In genomic region chr2:127407661-127408003, GRCh38 we compare ENCODE assay signal across 8 cellular contexts. TPM values are rescaled to one million over a fixed set of nuclear protein-coding genes. Genes with fewer than 3 reads are reported as not detected.
A peak's percentile ranks its signal among the peaks of the same experiment; 100 is the strongest.
DNase-seq lines count a peak whose midpoint lies in the region; ATAC-seq and TF ChIP-seq lines count a peak whose summit lies in the region.
"Had no signal": no experiment of that assay in that cellular context is flagged by ENCODE, and none has a peak within 500 bp of the region (broad histone marks: within the 10 kb centered on the region; RNA-seq: fewer than 3 reads in every experiment).

No MANE protein-coding gene starts in this region.

- H4K20me1 ChIP-seq in neural progenitor cell (ENCODE audit: low read depth), result no peaks in the 10 kb centered on the region

- H3K27me3 ChIP-seq in duodenal mucosa (ENCODE audit: control insufficient read depth in 1 of 2, insufficient read depth in 2 of 2, low read length in 2 of 2) (no peaks in the 10 kb centered on the region), neural progenitor cell (no peaks in the 10 kb centered on the region)

- ATAC-seq in GM21515 (IDR thresholded peaks at IDR 0.05; ENCODE audit: unreplicated experiment) (peak; percentile 14), GM21737 (IDR thresholded peaks at IDR 0.05; ENCODE audit: unreplicated experiment) (no peak)

- TF ChIP-seq CTCF in neural progenitor cell (IDR thresholded peaks at IDR 0.05) (no peak), GM10266 (IDR thresholded peaks at IDR 0.05; ENCODE audit: control insufficient read depth, insufficient read depth, low read depth, missing control alignments) (no peak)

- peak overlapping the region; percentile 63 to 91 (median 72) for H3K4me3 Mint-ChIP-seq in IgD-negative memory B cell
- peak overlapping the region; percentile 77 for H3K4me3 Mint-ChIP-seq in neural progenitor cell

- no peak overlapping the region for H3K9ac ChIP-seq in duodenal mucosa (ENCODE audit: low read depth in 1 of 2, low read length in 2 of 2)
- no peak overlapping the region for H3K9ac ChIP-seq in neural progenitor cell

- H3K36me3 ChIP-seq in duodenal mucosa (ENCODE audit: control insufficient read depth in 1 of 2, insufficient read depth in 2 of 2, low read length in 2 of 2) (no peaks in the 10 kb centered on the region), neural progenitor cell (no peaks in the 10 kb centered on the region)

- H3K4me1 Mint-ChIP-seq in IgD-negative memory B cell (peaks cover 35 to 41% (median 35%) of the 10 kb centered on the region in 3 donors), neural progenitor cell (peaks cover 25% of the 10 kb centered on the region)

- no peaks in the 10 kb centered on the region for H3K79me2 ChIP-seq in neural progenitor cell (ENCODE audit: low read depth)

- no peaks in the 10 kb centered on the region for H3K9me3 ChIP-seq in duodenal mucosa (ENCODE audit: control insufficient read depth in 1 of 2, low read length in 2 of 2)
- no peaks in the 10 kb centered on the region for H3K9me3 ChIP-seq in neural progenitor cell (ENCODE audit: low read depth)

- H3K4me2 ChIP-seq in neural progenitor cell, result peak overlapping the region; percentile 83

- H3K9me3 Mint-ChIP-seq in IgD-negative memory B cell (no peaks in the 10 kb centered on the region), neural progenitor cell (no peaks in the 10 kb centered on the region)

- peaks cover 36 to 39% of the 10 kb centered on the region in 2 donors for H3K4me1 ChIP-seq in duodenal mucosa (ENCODE audit: control insufficient read depth in 1 of 2, insufficient read depth in 2 of 2, low read length in 2 of 2)
- no peaks in the 10 kb centered on the region for H3K4me1 ChIP-seq in neural progenitor cell

- peak overlapping the region in 1 of 3 donors; percentile 64 for H3K27ac Mint-ChIP-seq in IgD-negative memory B cell
- H3K27ac Mint-ChIP-seq in neural progenitor cell, result no peak overlapping the region

- peaks cover 19% of the 10 kb centered on the region for H3F3A ChIP-seq in neural progenitor cell (ENCODE audit: low read depth)

- H3K27me3 Mint-ChIP-seq in IgD-negative memory B cell (no peaks in the 10 kb centered on the region), neural progenitor cell (ENCODE audit: insufficient read depth, low read depth) (peaks cover 3% of the 10 kb centered on the region)

- H3K36me3 Mint-ChIP-seq in IgD-negative memory B cell (no peaks in the 10 kb centered on the region), neural progenitor cell (no peaks in the 10 kb centered on the region)

- H3K4me3 ChIP-seq in duodenal mucosa (ENCODE audit: low read depth in 1 of 2, low read length in 2 of 2) (peak overlapping the region; percentile 26 to 41), neural progenitor cell (peak overlapping the region; percentile 64)

- peak overlapping the region; percentile 84 for H2AFZ ChIP-seq in neural progenitor cell (replicated peaks)

- DNase-seq in neural progenitor cell (ENCODE audit: low spot score), result no peak
- no peak for DNase-seq in GM10266 (ENCODE audit: extremely low spot score)
- DNase-seq in AG20443 (ENCODE audit: low spot score), result no peak

- H3K27ac ChIP-seq in duodenal mucosa (ENCODE audit: low read depth, low read length) (peak overlapping the region; percentile 41), neural progenitor cell (no peak overlapping the region)

RNA-seq across cellular contexts. Expression of gene PROC, which starts 10.6 kb away (rescaled TPM):
- polyA plus RNA-seq in IgD-negative memory B cell, result not detected
- 0.25 TPM in 1 of 2 replicates, not detected in the other for total RNA-seq in neural progenitor cell (ENCODE audit: low replicate concordance)
- total RNA-seq: T-helper 2 cell treated with Interferon-gamma antibody and Interleukin-4, amounts not matched to agents 100 ng/mL and 5 ng/mL, for 36 hours had no signal

RNA-seq across cellular contexts. Expression of gene MAP3K2, which starts 19.9 kb away (rescaled TPM):
- polyA plus RNA-seq in IgD-negative memory B cell, result 66.8 TPM
- 24.5 and 27.7 TPM in 2 replicates for total RNA-seq in neural progenitor cell (ENCODE audit: low replicate concordance)
